In genomic region chr3:156792945-156793344, GRCh38 we compare ENCODE assay signal across 9 cellular contexts. TPM values are rescaled to one million over a fixed set of nuclear protein-coding genes. Genes with fewer than 3 reads are reported as not detected.
DNase-seq lines count a peak whose midpoint lies in the region; ATAC-seq, FAIRE-seq and TF ChIP-seq lines count a peak whose summit lies in the region.
"Had no signal": no experiment of that assay in that cellular context is flagged by ENCODE, and none has a peak within 500 bp of the region (broad histone marks: within the 10 kb centered on the region; RNA-seq: fewer than 3 reads in every experiment).

No MANE protein-coding gene starts in this region.

- peak overlapping the region; percentile 7 for H3K4me3 Mint-ChIP-seq in T-helper 2 cell treated with Interferon-gamma antibody and Interleukin-4, amounts not matched to agents 5 μg/mL and 100 μg/mL, for 36 hours

- H3K9me3 ChIP-seq in lower lobe of right lung: no peaks in the 10 kb centered on the region
- H3K9me3 ChIP-seq in aorta (ENCODE audit: control insufficient read depth, low read length): peaks cover 2% of the 10 kb centered on the region

- DNase-seq in DMS53 treated with DMSO at 0.1 percent for 48 hours (lab: John Stamatoyannopoulos, UW; ENCODE audit: unreplicated experiment): peak; percentile 12
- no peak for DNase-seq in H54 (ENCODE audit: insufficient read length, low spot score)
- no peak for DNase-seq in T-helper 2 cell treated with Interferon-gamma antibody and Interleukin-4, amounts not matched to agents 5 μg/mL and 100 μg/mL, for 36 hours (ENCODE audit: low spot score)
- no peak for DNase-seq in lower lobe of right lung
- DNase-seq in aorta: no peak
- no peak for DNase-seq in substantia nigra (lab: John Stamatoyannopoulos, UW)
- DNase-seq in NCI-H1436 (lab: John Stamatoyannopoulos, UW): no peak
- DNase-seq: left cardiac atrium had no signal

- peaks cover 38% of the 10 kb centered on the region for H3K36me3 Mint-ChIP-seq in T-helper 2 cell treated with Interferon-gamma antibody and Interleukin-4, amounts not matched to agents 5 μg/mL and 100 μg/mL, for 36 hours (ENCODE audit: low read depth)

- peak overlapping the region; percentile 60 for H3K27ac Mint-ChIP-seq in T-helper 2 cell treated with Interferon-gamma antibody and Interleukin-4, amounts not matched to agents 5 μg/mL and 100 μg/mL, for 36 hours

- no peak for TF ChIP-seq POLR2A in H54 (IDR thresholded peaks at IDR 0.05; ENCODE audit: low read depth, low read length)

- H3K4me1 Mint-ChIP-seq in T-helper 2 cell treated with Interferon-gamma antibody and Interleukin-4, amounts not matched to agents 5 μg/mL and 100 μg/mL, for 36 hours (ENCODE audit: low read depth): peaks cover 40% of the 10 kb centered on the region

- H3K9me3 Mint-ChIP-seq in T-helper 2 cell treated with Interferon-gamma antibody and Interleukin-4, amounts not matched to agents 5 μg/mL and 100 μg/mL, for 36 hours: peaks cover 5% of the 10 kb centered on the region

- FAIRE-seq in H54 (lab: Jason Lieb, UNC): peak; percentile 62

- intact Hi-C loops in lower lobe of right lung (cut with DNase I): no loop called here
- intact Hi-C loops in aorta (cut with DNase I): no loop called here

- H3K4me1 ChIP-seq in lower lobe of right lung (peaks cover 7% of the 10 kb centered on the region), aorta (ENCODE audit: control insufficient read depth in 1 of 2, insufficient read depth in 2 of 2, low read length in 2 of 2) (no peaks in the 10 kb centered on the region)

- 81 to 83% methylated on average over 2 of the region's 2 CpGs for WGBS in aorta, 2 donors

- H3K36me3 ChIP-seq in lower lobe of right lung (no peaks in the 10 kb centered on the region), aorta (ENCODE audit: control insufficient read depth in 1 of 2, insufficient read depth in 2 of 2, low read length in 1 of 2) (no peaks in the 10 kb centered on the region)

- H3K27ac ChIP-seq in lower lobe of right lung: peak overlapping the region; percentile 13
- peak overlapping the region in 1 of 2 donors; percentile 44 for H3K27ac ChIP-seq in aorta (ENCODE audit: low read depth in 1 of 2, low read length in 2 of 2)
- H3K27ac ChIP-seq in substantia nigra (ENCODE audit: low read depth, low read length, poor library complexity, severe bottlenecking): no peak overlapping the region

- H3K4me3 ChIP-seq in lower lobe of right lung: no peak overlapping the region
- H3K4me3 ChIP-seq in aorta (ENCODE audit: low read length in 2 of 2): no peak overlapping the region

- no peaks in the 10 kb centered on the region for H3K27me3 Mint-ChIP-seq in T-helper 2 cell treated with Interferon-gamma antibody and Interleukin-4, amounts not matched to agents 5 μg/mL and 100 μg/mL, for 36 hours (ENCODE audit: low read depth)

- TF ChIP-seq CTCF in lower lobe of right lung (IDR thresholded peaks at IDR 0.05): no peak

- H3K27me3 ChIP-seq in lower lobe of right lung (ENCODE audit: low read depth): no peaks in the 10 kb centered on the region
- no peaks in the 10 kb centered on the region for H3K27me3 ChIP-seq in aorta (ENCODE audit: control insufficient read depth in 1 of 2, insufficient read depth in 2 of 2, low read length in 1 of 2)

- ATAC-seq in lower lobe of right lung (peak; percentile 32 to 45), GM21360 (IDR thresholded peaks at IDR 0.05; ENCODE audit: unreplicated experiment) (no peak), aorta (ENCODE audit: low FRiP score) (no peak)

RNA-seq across cellular contexts. Expression of gene LEKR1, which starts 33.2 kb away (rescaled TPM):
- total RNA-seq in lower lobe of right lung (5.8 TPM), aorta (1 to 10 TPM in 1 of 2 donors, under 1 TPM in 1; 0.30 to 1.3 TPM)
- not detected for polyA plus RNA-seq in aorta

Comparison
In these comparisons a context has a peak if more than half of its experiments do, and no peak if none do; other contexts are left out.
1. ATAC-seq: peak in lower lobe of right lung (2 of 2); none in GM21360 (single experiment) and aorta (single experiment).